Comparison of ENCODE assay signal across 10 cellular contexts in the genomic region with DNA sequence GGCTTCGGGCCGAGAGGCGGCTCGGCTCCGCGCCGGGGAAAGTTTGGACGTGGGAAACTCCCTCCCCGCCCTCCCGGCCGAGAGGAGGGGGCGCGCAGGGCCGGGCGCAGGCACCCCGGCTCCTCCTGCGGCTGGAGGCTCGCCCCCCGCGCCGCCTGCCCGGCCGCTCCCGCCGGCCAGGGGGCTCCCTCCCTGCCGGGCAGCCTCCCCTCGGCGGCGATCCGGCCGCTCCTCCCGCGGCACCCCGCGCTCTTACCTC. TPM values are rescaled to one million over a fixed set of nuclear protein-coding genes. Genes with fewer than 3 reads are reported as not detected.
DNase-seq lines count a peak whose midpoint lies in the region; ATAC-seq and TF ChIP-seq lines count a peak whose summit lies in the region.
"Had no signal": no experiment of that assay in that cellular context is flagged by ENCODE, and none has a peak within 500 bp of the region (broad histone marks: within the 10 kb centered on the region; RNA-seq: fewer than 3 reads in every experiment).

No MANE protein-coding gene starts in this region.

- H3K4me3 ChIP-seq in MM.1S (ENCODE audit: low read length): no peak overlapping the region
- peak overlapping the region; percentile 32 to 52 for H3K4me3 ChIP-seq in right atrium auricular region
- H3K4me3 ChIP-seq in skeletal muscle cell (ENCODE audit: low read depth, low read length): peak overlapping the region; percentile 33
- no peak overlapping the region for H3K4me3 ChIP-seq in body of pancreas

- DNase-seq in GM10248 (ENCODE audit: extremely low spot score) (peak; percentile 42), MM.1S (no peak), right atrium auricular region (ENCODE audit: low spot score) (no peak), skeletal muscle cell (ENCODE audit: low read depth) (no peak), body of pancreas (no peak), mesenteric fat pad (ENCODE audit: low spot score) (no peak), superior temporal gyrus (ENCODE audit: extremely low spot score) (no peak)
- DNase-seq: kidney had no signal

- CTCF ChIA-PET in GM10248 (lab: Yijun Ruan, JAX): interaction anchor here (1.3 to 4.9 kb wide), 3 partner anchors 25 to 105 kb away, joined by 3 to 80 read pairs (median 31); no protein-coding TSS in a partner anchor

- 0 to 2% methylated on average over 1 to 34 of the region's 35 CpGs for WGBS in body of pancreas, 2 donors

- no peaks in the 10 kb centered on the region for H3K79me2 ChIP-seq in MM.1S (ENCODE audit: low read length)

- H3K4me2 ChIP-seq in MM.1S (ENCODE audit: low read depth, low read length): peak overlapping the region; percentile 55; the same call in 1 of the 2 replicates

- H3K4me1 ChIP-seq in MM.1S (ENCODE audit: low read length): 0 out of 2 replicates have a peak, but pooled peaks cover 3% of the 10 kb centered on the region
- H3K4me1 ChIP-seq in right atrium auricular region: peaks cover 0 to 34% of the 10 kb centered on the region in 2 donors
- H3K4me1 ChIP-seq in body of pancreas: peaks cover 61% of the 10 kb centered on the region

- no peaks in the 10 kb centered on the region for H4K20me1 ChIP-seq in MM.1S (ENCODE audit: insufficient read depth, low read length)

- no peak overlapping the region for H3K9ac ChIP-seq in MM.1S (ENCODE audit: low read length)

- no peak for TF ChIP-seq CTCF in GM10248 (IDR thresholded peaks at IDR 0.05; ENCODE audit: control extremely low read depth, extremely low read depth, low read depth, missing control alignments)
- no peak for TF ChIP-seq CTCF in MM.1S (IDR thresholded peaks at IDR 0.05; ENCODE audit: low read length)
- no peak for TF ChIP-seq CTCF in right atrium auricular region (IDR thresholded peaks at IDR 0.05)
- no peak for TF ChIP-seq CTCF in body of pancreas (IDR thresholded peaks at IDR 0.05)

- no peak overlapping the region for H2AFZ ChIP-seq in MM.1S (ENCODE audit: low read length)

- no peak for TF ChIP-seq POLR2A in body of pancreas (IDR thresholded peaks at IDR 0.05)

- POLR2A ChIA-PET in GM10248 (lab: Yijun Ruan, JAX): no interaction called here

- H3K27ac ChIP-seq in MM.1S (ENCODE audit: low read length): no peak overlapping the region
- H3K27ac ChIP-seq in right atrium auricular region: no peak overlapping the region
- no peak overlapping the region for H3K27ac ChIP-seq in body of pancreas
- H3K27ac ChIP-seq: RWPE1 had no signal

- H3K36me3 ChIP-seq in MM.1S (replicated peaks; ENCODE audit: insufficient read depth, low read length) (no peaks in the 10 kb centered on the region), right atrium auricular region (no peaks in the 10 kb centered on the region), body of pancreas (replicated peaks in 1 of 2; ENCODE audit: insufficient read depth in 1 of 2, low read depth in 2 of 2) (no peaks in the 10 kb centered on the region)

- no peaks in the 10 kb centered on the region for H3K9me3 ChIP-seq in MM.1S (replicated peaks; ENCODE audit: insufficient read depth, low read length)
- no peaks in the 10 kb centered on the region for H3K9me3 ChIP-seq in right atrium auricular region
- H3K9me3 ChIP-seq in body of pancreas: no peaks in the 10 kb centered on the region

- intact Hi-C loops in body of pancreas (cut with DNase I): no loop called here

- no peaks in the 10 kb centered on the region for H3F3A ChIP-seq in MM.1S (ENCODE audit: insufficient read depth, low read length)

- no peaks in the 10 kb centered on the region for H3K9me2 ChIP-seq in MM.1S (replicated peaks; ENCODE audit: insufficient read depth, low read length)

- ATAC-seq in body of pancreas: no peak
- no peak for ATAC-seq in HG03108 (IDR thresholded peaks at IDR 0.05; ENCODE audit: unreplicated experiment)

- H3K27me3 ChIP-seq in MM.1S (replicated peaks; ENCODE audit: insufficient read depth, low read length): peaks cover 92% of the 10 kb centered on the region
- peaks cover 0 to 25% of the 10 kb centered on the region in 2 donors for H3K27me3 ChIP-seq in right atrium auricular region
- peaks cover 0 to 21% of the 10 kb centered on the region in 2 donors for H3K27me3 ChIP-seq in body of pancreas

RNA-seq across cellular contexts. Expression of a gene that starts 0.4 kb away (rescaled TPM):
- total RNA-seq in right atrium auricular region (1 to 10 TPM in 1 of 2 donors, under 1 TPM in 1; 0.67 to 4.4 TPM), body of pancreas (1 to 10 TPM; 1.3 to 2.1 TPM), mesenteric fat pad (0.35 TPM)

Comparison
In these comparisons a context has a peak if more than half of its experiments do, and no peak if none do; other contexts are left out.
1. H3K4me3 ChIP-seq: peak in right atrium auricular region (2 of 2) and skeletal muscle cell (single experiment); none in MM.1S (single experiment) and body of pancreas (0 of 2).